In genomic region chr10:17663450-17663849, GRCh38 we compare ENCODE assay signal across 17 cellular contexts. TPM values are rescaled to one million over a fixed set of nuclear protein-coding genes. Genes with fewer than 3 reads are reported as not detected.
DNase-seq lines count a peak whose midpoint lies in the region; ATAC-seq, FAIRE-seq and TF ChIP-seq lines count a peak whose summit lies in the region.
"Had no signal": no experiment of that assay in that cellular context is flagged by ENCODE, and none has a peak within 500 bp of the region (broad histone marks: within the 10 kb centered on the region; RNA-seq: fewer than 3 reads in every experiment).

No MANE protein-coding gene starts in this region.

- ATAC-seq in GM21423 (IDR thresholded peaks at IDR 0.05; ENCODE audit: unreplicated experiment): no peak

- no peaks in the 10 kb centered on the region for H3K27me3 ChIP-seq in effector memory CD4-positive, alpha-beta T cell (replicated peaks; ENCODE audit: control insufficient read depth, insufficient read depth, low read length, poor library complexity, severe bottlenecking)
- no peaks in the 10 kb centered on the region for H3K27me3 ChIP-seq in vagina

- H3K9me3 Mint-ChIP-seq in activated naive CD4-positive, alpha-beta T cell treated with anti-CD3 and anti-CD28 coated beads, Interleukin-2, amount 50 U/mL, for 24 hours: no peaks in the 10 kb centered on the region
- no peaks in the 10 kb centered on the region for H3K9me3 Mint-ChIP-seq in activated naive CD4-positive, alpha-beta T cell treated with anti-CD3 and anti-CD28 coated beads for 36 hours

- no peak for DNase-seq in activated naive CD4-positive, alpha-beta T cell treated with anti-CD3 and anti-CD28 coated beads for 36 hours
- DNase-seq in RCC 7860 (ENCODE audit: low spot score) (no peak), vagina (ENCODE audit: extremely low spot score in 2 of 2) (no peak), cortex of kidney (lab: John Stamatoyannopoulos, UW) (no peak), NCI-H187 treated with DMSO at 0.1 percent for 48 hours (lab: John Stamatoyannopoulos, UW) (no peak)
- no peak for DNase-seq in effector memory CD4-positive, alpha-beta T cell
- DNase-seq: AML-193, DMS 273 treated with DMSO at 0.1 percent for 48 hours, NCI-H1092, NCI-H2107, NCI-H345, NCI-H526 treated with DMSO at 0.1 percent for 48 hours had no signal

- H3K4me1 ChIP-seq in effector memory CD4-positive, alpha-beta T cell (ENCODE audit: control insufficient read depth, insufficient read depth, low read length, poor library complexity, severe bottlenecking): peaks cover 4% of the 10 kb centered on the region
- peaks cover 23% of the 10 kb centered on the region for H3K4me1 ChIP-seq in vagina

- H3K27ac Mint-ChIP-seq in activated naive CD4-positive, alpha-beta T cell treated with anti-CD3 and anti-CD28 coated beads, Interleukin-2, amount 50 U/mL, for 24 hours: peak overlapping the region; percentile 5
- H3K27ac Mint-ChIP-seq in activated naive CD4-positive, alpha-beta T cell treated with anti-CD3 and anti-CD28 coated beads for 36 hours: no peak overlapping the region

- H3K4me1 Mint-ChIP-seq in activated naive CD4-positive, alpha-beta T cell treated with anti-CD3 and anti-CD28 coated beads, Interleukin-2, amount 50 U/mL, for 24 hours: peaks cover 59% of the 10 kb centered on the region
- peaks cover 57% of the 10 kb centered on the region for H3K4me1 Mint-ChIP-seq in activated naive CD4-positive, alpha-beta T cell treated with anti-CD3 and anti-CD28 coated beads for 36 hours (ENCODE audit: low read depth)

- CTCF ChIA-PET in activated naive CD4-positive, alpha-beta T cell treated with anti-CD3 and anti-CD28 coated beads for 36 hours (lab: Charles Lee): no interaction called here

- no peak overlapping the region for H3K4me3 Mint-ChIP-seq in activated naive CD4-positive, alpha-beta T cell treated with anti-CD3 and anti-CD28 coated beads, Interleukin-2, amount 50 U/mL, for 24 hours
- no peak overlapping the region for H3K4me3 Mint-ChIP-seq in activated naive CD4-positive, alpha-beta T cell treated with anti-CD3 and anti-CD28 coated beads for 36 hours

- peak overlapping the region; percentile 11 for H3K27ac ChIP-seq in effector memory CD4-positive, alpha-beta T cell (ENCODE audit: insufficient read depth, low read length, poor library complexity, severe bottlenecking)
- peak overlapping the region; percentile 13 for H3K27ac ChIP-seq in vagina

- H3K9me3 ChIP-seq in effector memory CD4-positive, alpha-beta T cell (ENCODE audit: control insufficient read depth, low read length): no peaks in the 10 kb centered on the region
- H3K9me3 ChIP-seq in vagina: no peaks in the 10 kb centered on the region

- peaks cover 4% of the 10 kb centered on the region for H3K36me3 ChIP-seq in effector memory CD4-positive, alpha-beta T cell (ENCODE audit: control insufficient read depth, insufficient read depth, low read length)
- no peaks in the 10 kb centered on the region for H3K36me3 ChIP-seq in vagina

- peaks cover 26% of the 10 kb centered on the region for H3K36me3 Mint-ChIP-seq in activated naive CD4-positive, alpha-beta T cell treated with anti-CD3 and anti-CD28 coated beads, Interleukin-2, amount 50 U/mL, for 24 hours
- H3K36me3 Mint-ChIP-seq in activated naive CD4-positive, alpha-beta T cell treated with anti-CD3 and anti-CD28 coated beads for 36 hours (ENCODE audit: low read depth): peaks cover 20% of the 10 kb centered on the region

- TF ChIP-seq POLR2A in vagina (IDR thresholded peaks at IDR 0.05): no peak

- no peak for TF ChIP-seq CTCF in vagina (IDR thresholded peaks at IDR 0.05)

- peak; percentile 25 for FAIRE-seq in RCC 7860 (lab: Jason Lieb, UNC)
- FAIRE-seq: H1, HTR-8/SVneo had no signal

- H3K4me3 ChIP-seq in effector memory CD4-positive, alpha-beta T cell (ENCODE audit: insufficient read depth, low read depth, low read length, poor library complexity, severe bottlenecking): no peak overlapping the region
- no peak overlapping the region for H3K4me3 ChIP-seq in vagina

- intact Hi-C loops in activated naive CD4-positive, alpha-beta T cell treated with anti-CD3 and anti-CD28 coated beads for 36 hours (cut with micrococcal nuclease): no loop called here
- intact Hi-C loops in vagina (cut with DNase I): no loop called here

- no peaks in the 10 kb centered on the region for H3K27me3 Mint-ChIP-seq in activated naive CD4-positive, alpha-beta T cell treated with anti-CD3 and anti-CD28 coated beads, Interleukin-2, amount 50 U/mL, for 24 hours
- H3K27me3 Mint-ChIP-seq in activated naive CD4-positive, alpha-beta T cell treated with anti-CD3 and anti-CD28 coated beads for 36 hours (ENCODE audit: low read depth): no peaks in the 10 kb centered on the region

RNA-seq across cellular contexts. Expression of gene STAM, which starts 19.5 kb away (rescaled TPM):
- 10 to 100 TPM; 16.3 to 16.6 TPM for total RNA-seq in activated naive CD4-positive, alpha-beta T cell treated with anti-CD3 and anti-CD28 coated beads for 36 hours
- total RNA-seq in vagina: 16.0 TPM

RNA-seq across cellular contexts. Expression of gene HACD1, which starts 46.3 kb away (rescaled TPM):
- 1 to 10 TPM in 1 of 2 experiments, under 1 TPM in 1; 0.41 to 1.9 TPM for total RNA-seq in activated naive CD4-positive, alpha-beta T cell treated with anti-CD3 and anti-CD28 coated beads for 36 hours
- 6.4 TPM for total RNA-seq in vagina
- total RNA-seq: OCI-LY7 had no signal
